Comparison of ENCODE assay signal across 2 cellular contexts in genomic region chr19:43928820-43929219, GRCh38.
A peak's percentile ranks its signal among the peaks of the same experiment; 100 is the strongest.
TF ChIP-seq lines count a peak whose summit lies in the region.

No MANE protein-coding gene starts in this region.

TF ChIP-seq in HepG2, 621 proteins besides CTCF, POLR2A, EP300 and RAD21:
- TF ChIP-seq ZNF629 (CRISPR knock-in tag; conservative IDR thresholded peaks at IDR 0.05) (peak; percentile 60), ZBTB14 (CRISPR knock-in tag; IDR thresholded peaks at IDR 0.05) (no peak)

TF ChIP-seq in HEK293, 187 proteins besides CTCF, POLR2A, EP300 and RAD21:
- 0 out of 2 replicates have a peak, but pooled peaks have one; percentile 14 for TF ChIP-seq ZNF664 (tag by site-specific recombination; IDR thresholded peaks at IDR 0.05)
- 0 out of 2 replicates have a peak, but pooled peaks have one; percentile 47 for TF ChIP-seq ZNF280D (tag by site-specific recombination; IDR thresholded peaks at IDR 0.05)
- no peak for TF ChIP-seq ZNF544 (tag by site-specific recombination; IDR thresholded peaks at IDR 0.05)
- no peak for TF ChIP-seq ZNF658 (tag by site-specific recombination; IDR thresholded peaks at IDR 0.05)
- TF ChIP-seq ZNF488 (tag by site-specific recombination; IDR thresholded peaks at IDR 0.05): no peak
TF ChIP-seq in HEK293: peak in this region for 2.
